Comparison of ENCODE assay signal across 1 cellular context in the genomic region with DNA sequence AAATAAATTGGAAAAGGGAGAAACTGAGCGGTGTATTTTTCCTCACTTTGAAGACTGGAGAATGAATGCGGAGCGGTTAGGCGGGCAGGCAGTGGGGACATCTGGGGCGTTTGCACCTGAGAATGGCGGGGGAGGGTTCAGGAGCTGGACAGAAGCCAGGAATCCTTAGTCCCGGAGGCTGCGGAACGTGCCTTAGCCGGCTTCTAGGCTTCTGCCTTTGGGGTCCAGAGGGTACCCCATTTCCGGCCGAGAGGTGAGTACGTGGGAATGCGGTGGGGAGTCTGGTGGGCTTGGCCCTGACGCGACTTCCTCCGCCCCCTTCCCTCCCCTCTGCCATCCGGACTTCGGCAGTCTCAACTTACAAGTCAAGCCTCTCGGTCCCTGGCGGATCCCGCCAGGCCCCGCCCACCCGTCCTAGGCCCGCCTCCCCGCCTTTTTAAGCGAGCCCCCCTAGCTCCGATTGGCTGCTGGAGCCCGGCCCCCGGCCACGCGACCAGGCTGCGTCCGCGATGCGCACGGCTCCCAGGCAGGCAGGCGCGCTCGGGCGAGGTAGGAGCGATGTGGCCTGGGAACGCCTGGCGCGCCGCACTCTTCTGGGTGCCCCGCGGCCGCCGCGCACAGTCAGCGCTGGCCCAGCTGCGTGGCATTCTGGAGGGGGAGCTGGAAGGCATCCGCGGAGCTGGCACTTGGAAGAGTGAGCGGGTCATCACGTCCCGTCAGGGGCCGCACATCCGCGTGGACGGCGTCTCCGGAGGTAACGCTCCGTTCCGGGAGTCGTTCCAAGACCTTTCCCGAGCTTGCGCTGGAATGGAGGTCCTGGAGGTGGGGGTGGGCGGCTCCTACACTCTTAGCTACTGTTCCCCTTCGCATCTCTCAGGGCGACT.
TF ChIP-seq lines count a peak whose summit lies in the region.

A gene (plus strand): TSS at position 525 of the 884 bp plus-strand sequence. CDS start 34 bp downstream, at position 559.

TF ChIP-seq in K562, 482 proteins besides CTCF, POLR2A, EP300 and RAD21 (continued from another document and continues in another):
- TF ChIP-seq NEUROD1 (IDR thresholded peaks at IDR 0.05; ENCODE audit: borderline replicate concordance, low read depth, low read length, partially characterized antibody) (no peak), ZNF766 (CRISPR knock-in tag; conservative IDR thresholded peaks at IDR 0.05) (no peak), CC2D1A (IDR thresholded peaks at IDR 0.05) (no peak), MTA2 (IDR thresholded peaks at IDR 0.05; ENCODE audit: low read depth) (no peak), ZC3H8 (IDR thresholded peaks at IDR 0.05) (no peak), ZBTB17 (CRISPR knock-in tag; IDR thresholded peaks at IDR 0.05) (0 out of 2 replicates have a peak, but pooled peaks have one; percentile 38), RBBP5 (IDR thresholded peaks at IDR 0.05; ENCODE audit: borderline replicate concordance, insufficient read depth, low read length, poor library complexity, severe bottlenecking) (peak; percentile 84), ZNF778 (CRISPR knock-in tag; IDR thresholded peaks at IDR 0.05) (no peak), ZNF282 (CRISPR knock-in tag; IDR thresholded peaks at IDR 0.05) (no peak), FOSL1 (tag; conservative IDR thresholded peaks at IDR 0.05) (no peak), NR2C2 (CRISPR knock-in tag; IDR thresholded peaks at IDR 0.05) (no peak), NR2C2 (tag; IDR thresholded peaks at IDR 0.05) (no peak), SAP30 (IDR thresholded peaks at IDR 0.05; ENCODE audit: borderline replicate concordance, insufficient read depth, low read depth, low read length, poor library complexity, severe bottlenecking) (peak; percentile 82), NFYB (IDR thresholded peaks at IDR 0.05; ENCODE audit: extremely low read depth, insufficient read length) (peak; percentile 72), CBFA2T3 (IDR thresholded peaks at IDR 0.05) (no peak; the same call in 1 of the 2 replicates), FOS (IDR thresholded peaks at IDR 0.05; ENCODE audit: extremely low read depth, insufficient read length) (peak; percentile 47), GTF2E2 (tag; IDR thresholded peaks at IDR 0.05) (no peak; the same call in 1 of the 2 replicates), RB1 (IDR thresholded peaks at IDR 0.05; ENCODE audit: low read depth) (peak; percentile 68; the same call in 1 of the 2 replicates), KAT8 (IDR thresholded peaks at IDR 0.05; ENCODE audit: low read depth) (no peak), ZNF143 (CRISPR knock-in tag; IDR thresholded peaks at IDR 0.05) (no peak), ZFX (CRISPR knock-in tag; IDR thresholded peaks at IDR 0.05) (peak; percentile 68), ZNF41 (CRISPR knock-in tag; conservative IDR thresholded peaks at IDR 0.05) (no peak), ZNF12 (CRISPR knock-in tag; IDR thresholded peaks at IDR 0.05) (no peak), KLF1 (tag; IDR thresholded peaks at IDR 0.05) (no peak), CSDE1 (IDR thresholded peaks at IDR 0.05) (no peak), BRF1 (IDR thresholded peaks at IDR 0.05; ENCODE audit: borderline replicate concordance, extremely low read depth, insufficient read length) (no peak), WHSC1 (IDR thresholded peaks at IDR 0.05; ENCODE audit: low read length) (no peak), ZKSCAN8 (CRISPR knock-in tag; IDR thresholded peaks at IDR 0.05) (no peak), EHMT2 (IDR thresholded peaks at IDR 0.05) (no peak), RBFOX2 (IDR thresholded peaks at IDR 0.05; ENCODE audit: low read depth, low read length) (peak; percentile 88), TGIF2 (CRISPR knock-in tag; IDR thresholded peaks at IDR 0.05) (no peak), SRF (CRISPR knock-in tag; IDR thresholded peaks at IDR 0.05) (0 out of 4 replicates have a peak, but pooled peaks of 1 of the 2 experiments have one; percentile 61), ZNF668 (CRISPR knock-in tag; IDR thresholded peaks at IDR 0.05) (no peak), ZNF121 (CRISPR knock-in tag; conservative IDR thresholded peaks at IDR 0.05) (no peak), ZNF584 (CRISPR knock-in tag; IDR thresholded peaks at IDR 0.05; ENCODE audit: low read depth) (no peak), ATF7 (IDR thresholded peaks at IDR 0.05) (peak; percentile 73), KLF13 (tag; IDR thresholded peaks at IDR 0.05; ENCODE audit: borderline replicate concordance, low read depth) (no peak), OTX1 (CRISPR knock-in tag; IDR thresholded peaks at IDR 0.05) (no peak), SIN3A (IDR thresholded peaks at IDR 0.05; ENCODE audit: borderline replicate concordance in 2 of 2, control insufficient read depth in 1 of 2, low read depth in 2 of 2, low read length in 2 of 2) (peak; percentile 47 to 86; a peak in 1 of 4 replicates), ETV6 (IDR thresholded peaks at IDR 0.05; ENCODE audit: borderline replicate concordance in 1 of 2, low read depth in 2 of 2, low read length in 1 of 2) (no peak), ETV6 (CRISPR knock-in tag; IDR thresholded peaks at IDR 0.05; ENCODE audit: borderline replicate concordance) (no peak)
- TF ChIP-seq, protein P1, sequence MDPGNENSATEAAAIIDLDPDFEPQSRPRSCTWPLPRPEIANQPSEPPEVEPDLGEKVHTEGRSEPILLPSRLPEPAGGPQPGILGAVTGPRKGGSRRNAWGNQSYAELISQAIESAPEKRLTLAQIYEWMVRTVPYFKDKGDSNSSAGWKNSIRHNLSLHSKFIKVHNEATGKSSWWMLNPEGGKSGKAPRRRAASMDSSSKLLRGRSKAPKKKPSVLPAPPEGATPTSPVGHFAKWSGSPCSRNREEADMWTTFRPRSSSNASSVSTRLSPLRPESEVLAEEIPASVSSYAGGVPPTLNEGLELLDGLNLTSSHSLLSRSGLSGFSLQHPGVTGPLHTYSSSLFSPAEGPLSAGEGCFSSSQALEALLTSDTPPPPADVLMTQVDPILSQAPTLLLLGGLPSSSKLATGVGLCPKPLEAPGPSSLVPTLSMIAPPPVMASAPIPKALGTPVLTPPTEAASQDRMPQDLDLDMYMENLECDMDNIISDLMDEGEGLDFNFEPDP (CRISPR knock-in tag; IDR thresholded peaks at IDR 0.05), result no peak
- TF ChIP-seq, protein P2, sequence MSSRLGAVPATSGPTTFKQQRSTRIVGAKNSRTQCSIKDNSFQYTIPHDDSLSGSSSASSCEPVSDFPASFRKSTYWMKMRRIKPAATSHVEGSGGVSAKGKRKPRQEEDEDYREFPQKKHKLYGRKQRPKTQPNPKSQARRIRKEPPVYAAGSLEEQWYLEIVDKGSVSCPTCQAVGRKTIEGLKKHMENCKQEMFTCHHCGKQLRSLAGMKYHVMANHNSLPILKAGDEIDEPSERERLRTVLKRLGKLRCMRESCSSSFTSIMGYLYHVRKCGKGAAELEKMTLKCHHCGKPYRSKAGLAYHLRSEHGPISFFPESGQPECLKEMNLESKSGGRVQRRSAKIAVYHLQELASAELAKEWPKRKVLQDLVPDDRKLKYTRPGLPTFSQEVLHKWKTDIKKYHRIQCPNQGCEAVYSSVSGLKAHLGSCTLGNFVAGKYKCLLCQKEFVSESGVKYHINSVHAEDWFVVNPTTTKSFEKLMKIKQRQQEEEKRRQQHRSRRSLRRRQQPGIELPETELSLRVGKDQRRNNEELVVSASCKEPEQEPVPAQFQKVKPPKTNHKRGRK (tag; IDR thresholded peaks at IDR 0.05), result no peak
- TF ChIP-seq, protein P3, sequence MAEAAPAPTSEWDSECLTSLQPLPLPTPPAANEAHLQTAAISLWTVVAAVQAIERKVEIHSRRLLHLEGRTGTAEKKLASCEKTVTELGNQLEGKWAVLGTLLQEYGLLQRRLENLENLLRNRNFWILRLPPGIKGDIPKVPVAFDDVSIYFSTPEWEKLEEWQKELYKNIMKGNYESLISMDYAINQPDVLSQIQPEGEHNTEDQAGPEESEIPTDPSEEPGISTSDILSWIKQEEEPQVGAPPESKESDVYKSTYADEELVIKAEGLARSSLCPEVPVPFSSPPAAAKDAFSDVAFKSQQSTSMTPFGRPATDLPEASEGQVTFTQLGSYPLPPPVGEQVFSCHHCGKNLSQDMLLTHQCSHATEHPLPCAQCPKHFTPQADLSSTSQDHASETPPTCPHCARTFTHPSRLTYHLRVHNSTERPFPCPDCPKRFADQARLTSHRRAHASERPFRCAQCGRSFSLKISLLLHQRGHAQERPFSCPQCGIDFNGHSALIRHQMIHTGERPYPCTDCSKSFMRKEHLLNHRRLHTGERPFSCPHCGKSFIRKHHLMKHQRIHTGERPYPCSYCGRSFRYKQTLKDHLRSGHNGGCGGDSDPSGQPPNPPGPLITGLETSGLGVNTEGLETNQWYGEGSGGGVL (CRISPR knock-in tag; IDR thresholded peaks at IDR 0.05), result no peak
- TF ChIP-seq, protein P4, sequence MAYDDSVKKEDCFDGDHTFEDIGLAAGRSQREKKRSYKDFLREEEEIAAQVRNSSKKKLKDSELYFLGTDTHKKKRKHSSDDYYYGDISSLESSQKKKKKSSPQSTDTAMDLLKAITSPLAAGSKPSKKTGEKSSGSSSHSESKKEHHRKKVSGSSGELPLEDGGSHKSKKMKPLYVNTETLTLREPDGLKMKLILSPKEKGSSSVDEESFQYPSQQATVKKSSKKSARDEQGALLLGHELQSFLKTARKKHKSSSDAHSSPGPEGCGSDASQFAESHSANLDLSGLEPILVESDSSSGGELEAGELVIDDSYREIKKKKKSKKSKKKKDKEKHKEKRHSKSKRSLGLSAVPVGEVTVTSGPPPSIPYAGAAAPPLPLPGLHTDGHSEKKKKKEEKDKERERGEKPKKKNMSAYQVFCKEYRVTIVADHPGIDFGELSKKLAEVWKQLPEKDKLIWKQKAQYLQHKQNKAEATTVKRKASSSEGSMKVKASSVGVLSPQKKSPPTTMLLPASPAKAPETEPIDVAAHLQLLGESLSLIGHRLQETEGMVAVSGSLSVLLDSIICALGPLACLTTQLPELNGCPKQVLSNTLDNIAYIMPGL (CRISPR knock-in tag; IDR thresholded peaks at IDR 0.05), result no peak
- TF ChIP-seq, protein P5, sequence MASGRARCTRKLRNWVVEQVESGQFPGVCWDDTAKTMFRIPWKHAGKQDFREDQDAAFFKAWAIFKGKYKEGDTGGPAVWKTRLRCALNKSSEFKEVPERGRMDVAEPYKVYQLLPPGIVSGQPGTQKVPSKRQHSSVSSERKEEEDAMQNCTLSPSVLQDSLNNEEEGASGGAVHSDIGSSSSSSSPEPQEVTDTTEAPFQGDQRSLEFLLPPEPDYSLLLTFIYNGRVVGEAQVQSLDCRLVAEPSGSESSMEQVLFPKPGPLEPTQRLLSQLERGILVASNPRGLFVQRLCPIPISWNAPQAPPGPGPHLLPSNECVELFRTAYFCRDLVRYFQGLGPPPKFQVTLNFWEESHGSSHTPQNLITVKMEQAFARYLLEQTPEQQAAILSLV (tag; IDR thresholded peaks at IDR 0.05), result no peak
- TF ChIP-seq, protein P6, sequence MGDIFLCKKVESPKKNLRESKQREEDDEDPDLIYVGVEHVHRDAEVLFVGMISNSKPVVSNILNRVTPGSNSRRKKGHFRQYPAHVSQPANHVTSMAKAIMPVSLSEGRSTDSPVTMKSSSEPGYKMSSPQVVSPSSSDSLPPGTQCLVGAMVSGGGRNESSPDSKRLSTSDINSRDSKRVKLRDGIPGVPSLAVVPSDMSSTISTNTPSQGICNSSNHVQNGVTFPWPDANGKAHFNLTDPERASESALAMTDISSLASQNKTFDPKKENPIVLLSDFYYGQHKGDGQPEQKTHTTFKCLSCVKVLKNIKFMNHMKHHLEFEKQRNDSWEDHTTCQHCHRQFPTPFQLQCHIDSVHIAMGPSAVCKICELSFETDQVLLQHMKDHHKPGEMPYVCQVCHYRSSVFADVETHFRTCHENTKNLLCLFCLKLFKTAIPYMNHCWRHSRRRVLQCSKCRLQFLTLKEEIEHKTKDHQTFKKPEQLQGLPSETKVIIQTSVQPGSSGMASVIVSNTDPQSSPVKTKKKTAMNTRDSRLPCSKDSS (IDR thresholded peaks at IDR 0.05; ENCODE audit: low read depth, partially characterized antibody), result no peak
- TF ChIP-seq, protein P7, sequence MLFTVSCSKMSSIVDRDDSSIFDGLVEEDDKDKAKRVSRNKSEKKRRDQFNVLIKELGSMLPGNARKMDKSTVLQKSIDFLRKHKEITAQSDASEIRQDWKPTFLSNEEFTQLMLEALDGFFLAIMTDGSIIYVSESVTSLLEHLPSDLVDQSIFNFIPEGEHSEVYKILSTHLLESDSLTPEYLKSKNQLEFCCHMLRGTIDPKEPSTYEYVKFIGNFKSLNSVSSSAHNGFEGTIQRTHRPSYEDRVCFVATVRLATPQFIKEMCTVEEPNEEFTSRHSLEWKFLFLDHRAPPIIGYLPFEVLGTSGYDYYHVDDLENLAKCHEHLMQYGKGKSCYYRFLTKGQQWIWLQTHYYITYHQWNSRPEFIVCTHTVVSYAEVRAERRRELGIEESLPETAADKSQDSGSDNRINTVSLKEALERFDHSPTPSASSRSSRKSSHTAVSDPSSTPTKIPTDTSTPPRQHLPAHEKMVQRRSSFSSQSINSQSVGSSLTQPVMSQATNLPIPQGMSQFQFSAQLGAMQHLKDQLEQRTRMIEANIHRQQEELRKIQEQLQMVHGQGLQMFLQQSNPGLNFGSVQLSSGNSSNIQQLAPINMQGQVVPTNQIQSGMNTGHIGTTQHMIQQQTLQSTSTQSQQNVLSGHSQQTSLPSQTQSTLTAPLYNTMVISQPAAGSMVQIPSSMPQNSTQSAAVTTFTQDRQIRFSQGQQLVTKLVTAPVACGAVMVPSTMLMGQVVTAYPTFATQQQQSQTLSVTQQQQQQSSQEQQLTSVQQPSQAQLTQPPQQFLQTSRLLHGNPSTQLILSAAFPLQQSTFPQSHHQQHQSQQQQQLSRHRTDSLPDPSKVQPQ (CRISPR knock-in tag; IDR thresholded peaks at IDR 0.05; ENCODE audit: borderline replicate concordance), result no peak
- TF ChIP-seq, protein P8, sequence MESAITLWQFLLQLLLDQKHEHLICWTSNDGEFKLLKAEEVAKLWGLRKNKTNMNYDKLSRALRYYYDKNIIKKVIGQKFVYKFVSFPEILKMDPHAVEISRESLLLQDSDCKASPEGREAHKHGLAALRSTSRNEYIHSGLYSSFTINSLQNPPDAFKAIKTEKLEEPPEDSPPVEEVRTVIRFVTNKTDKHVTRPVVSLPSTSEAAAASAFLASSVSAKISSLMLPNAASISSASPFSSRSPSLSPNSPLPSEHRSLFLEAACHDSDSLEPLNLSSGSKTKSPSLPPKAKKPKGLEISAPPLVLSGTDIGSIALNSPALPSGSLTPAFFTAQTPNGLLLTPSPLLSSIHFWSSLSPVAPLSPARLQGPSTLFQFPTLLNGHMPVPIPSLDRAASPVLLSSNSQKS (CRISPR knock-in tag; IDR thresholded peaks at IDR 0.05), result no peak
- TF ChIP-seq, protein P9, sequence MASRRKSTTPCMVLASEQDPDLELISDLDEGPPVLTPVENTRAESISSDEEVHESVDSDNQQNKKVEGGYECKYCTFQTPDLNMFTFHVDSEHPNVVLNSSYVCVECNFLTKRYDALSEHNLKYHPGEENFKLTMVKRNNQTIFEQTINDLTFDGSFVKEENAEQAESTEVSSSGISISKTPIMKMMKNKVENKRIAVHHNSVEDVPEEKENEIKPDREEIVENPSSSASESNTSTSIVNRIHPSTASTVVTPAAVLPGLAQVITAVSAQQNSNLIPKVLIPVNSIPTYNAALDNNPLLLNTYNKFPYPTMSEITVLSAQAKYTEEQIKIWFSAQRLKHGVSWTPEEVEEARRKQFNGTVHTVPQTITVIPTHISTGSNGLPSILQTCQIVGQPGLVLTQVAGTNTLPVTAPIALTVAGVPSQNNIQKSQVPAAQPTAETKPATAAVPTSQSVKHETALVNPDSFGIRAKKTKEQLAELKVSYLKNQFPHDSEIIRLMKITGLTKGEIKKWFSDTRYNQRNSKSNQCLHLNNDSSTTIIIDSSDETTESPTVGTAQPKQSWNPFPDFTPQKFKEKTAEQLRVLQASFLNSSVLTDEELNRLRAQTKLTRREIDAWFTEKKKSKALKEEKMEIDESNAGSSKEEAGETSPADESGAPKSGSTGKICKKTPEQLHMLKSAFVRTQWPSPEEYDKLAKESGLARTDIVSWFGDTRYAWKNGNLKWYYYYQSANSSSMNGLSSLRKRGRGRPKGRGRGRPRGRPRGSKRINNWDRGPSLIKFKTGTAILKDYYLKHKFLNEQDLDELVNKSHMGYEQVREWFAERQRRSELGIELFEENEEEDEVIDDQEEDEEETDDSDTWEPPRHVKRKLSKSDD (conservative IDR thresholded peaks at IDR 0.05; ENCODE audit: low read length), result no peak
